ENCODE assay signal across 17 cellular contexts in the genomic region with DNA sequence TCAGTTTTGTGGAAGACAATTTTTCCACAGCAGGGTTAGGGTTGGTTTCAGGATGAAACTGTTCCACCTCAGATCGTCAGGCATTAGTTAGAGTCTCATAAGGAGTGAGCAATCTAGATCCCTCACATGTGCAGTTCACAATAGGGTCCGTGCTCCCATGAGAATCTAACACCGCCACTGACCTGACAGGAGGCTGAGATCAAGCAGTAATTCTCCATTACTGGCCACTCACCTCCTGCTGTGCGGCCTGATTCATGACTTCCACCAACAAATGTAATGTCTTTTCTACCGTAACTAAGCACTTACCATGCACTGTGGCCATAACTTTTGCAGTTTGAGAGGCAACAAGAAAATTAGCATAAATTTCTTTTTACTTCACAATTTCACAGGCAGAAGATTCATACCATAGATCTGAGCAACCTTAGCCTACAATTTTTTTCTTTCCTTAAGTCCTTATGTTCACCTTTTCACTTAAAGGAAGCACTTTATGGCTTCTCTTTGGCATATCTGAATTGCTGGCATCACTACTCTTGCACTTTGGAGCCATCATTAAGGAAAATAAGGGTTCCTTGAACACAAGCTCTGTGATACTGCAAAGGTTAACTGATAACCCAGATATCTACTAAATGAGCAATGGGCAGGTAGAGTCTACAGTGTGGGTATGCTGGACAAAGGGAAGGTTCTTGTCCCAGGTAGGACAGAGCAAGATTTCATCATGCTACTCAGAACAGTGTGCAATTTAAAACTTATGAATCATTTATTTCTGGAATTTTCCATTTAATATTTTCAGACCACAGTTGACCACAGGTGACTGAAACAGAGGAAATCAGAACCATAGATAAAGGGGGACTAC.
DNase-seq lines count a peak whose midpoint lies in the region; ATAC-seq, FAIRE-seq and TF ChIP-seq lines count a peak whose summit lies in the region.
"Had no signal": no experiment of that assay in that cellular context is flagged by ENCODE, and none has a peak within 500 bp of the region (broad histone marks: within the 10 kb centered on the region; RNA-seq: fewer than 3 reads in every experiment).

No MANE protein-coding gene starts in this region.

- SMC1A ChIA-PET in GM12878 (lab: Charles Lee; ENCODE audit: uncharacterized antibody, unreplicated experiment): no interaction called here

- H3K27me3 ChIP-seq in GM12878 (replicated peaks in 1 of 2; ENCODE audit: control insufficient read depth in 2 of 2, insufficient read depth in 2 of 2, low read length in 1 of 2) (no peaks in the 10 kb centered on the region), right lobe of liver (no peaks in the 10 kb centered on the region)
- H3K27me3 ChIP-seq: MG63 had no signal

- H2AFZ ChIP-seq in GM12878 (ENCODE audit: control insufficient read depth, low read depth, low read length): no peak overlapping the region

- H3K27me3 Mint-ChIP-seq in activated CD8-positive, alpha-beta memory T cell treated with anti-CD3 and anti-CD28 coated beads, Interleukin-2, amount 10 ng/mL, durations not matched to agents 7 days and 5 days: no peaks in the 10 kb centered on the region
- no peaks in the 10 kb centered on the region for H3K27me3 Mint-ChIP-seq in stimulated activated naive B cell treated with anti-CD40 and anti-IgM and Interleukin-4, amounts not matched to agents 10 μg/mL and 1 μg/mL and 100 μg/mL, for 72 hours
- H3K27me3 Mint-ChIP-seq in mesothelial cell of epicardium (ENCODE audit: low read depth): no peaks in the 10 kb centered on the region

- CTCF ChIA-PET in activated CD8-positive, alpha-beta memory T cell treated with anti-CD3 and anti-CD28 coated beads, Interleukin-2, amount 10 ng/mL, durations not matched to agents 7 days and 5 days (lab: Charles Lee): no interaction called here
- CTCF ChIA-PET in GM12878 (lab: Yijun Ruan, JAX): interaction anchor here (1.1 kb wide), 1 partner anchor 11 kb away, joined by 3 read pairs; no protein-coding TSS in a partner anchor

- TF ChIP-seq RAD21 in GM12878 (IDR thresholded peaks at IDR 0.05; ENCODE audit: insufficient read depth, low read depth, low read length): no peak

- H3K36me3 ChIP-seq in GM12878 (ENCODE audit: control insufficient read depth in 2 of 2, insufficient read depth in 2 of 2, low read length in 1 of 2): no peaks in the 10 kb centered on the region
- no peaks in the 10 kb centered on the region for H3K36me3 ChIP-seq in right lobe of liver
- H3K36me3 ChIP-seq: MG63 had no signal

- RAD21 ChIA-PET in GM12878 (lab: Charles Lee; ENCODE audit: unreplicated experiment): interaction anchor here (1.6 kb wide), 1 partner anchor 74 kb away, joined by 5 read pairs; no protein-coding TSS in a partner anchor

- DNase-seq in activated CD8-positive, alpha-beta memory T cell treated with anti-CD3 and anti-CD28 coated beads, Interleukin-2, amount 10 ng/mL, durations not matched to agents 7 days and 5 days: no peak
- DNase-seq in activated CD8-positive, alpha-beta memory T cell treated with anti-CD3 and anti-CD28 coated beads, Interleukin-2, amount 50 U/mL, for 48 hours: no peak
- no peak for DNase-seq in GM12878 (ENCODE audit: low read depth, low spot score)
- no peak for DNase-seq in stimulated activated naive B cell treated with anti-CD40 and anti-IgM and Interleukin-4, amounts not matched to agents 10 μg/mL and 1 μg/mL and 100 μg/mL, for 72 hours
- no peak for DNase-seq in mesothelial cell of epicardium (ENCODE audit: low spot score in 2 of 2, unreplicated experiment in 2 of 2)
- no peak for DNase-seq in right lobe of liver
- DNase-seq in stimulated activated CD4-positive, alpha-beta T cell treated with anti-CD3 and anti-CD28 coated beads, Interleukin-12 subunit alpha, Interleukin-12 subunit beta, amount 100 ng/mL, for 4 hours: no peak
- DNase-seq: activated CD4-positive, alpha-beta T cell treated with anti-CD3 and anti-CD28 coated beads for 48 hours; MG63; NCI-H2029 treated with DMSO at 0.1 percent for 48 hours; NCI-H69; posterior cingulate gyrus; T-helper 17 cell had no signal

- 77% methylated on average over 5 of the region's 5 CpGs for WGBS in GM12878 (ENCODE audit: insufficient coverage, insufficient replicate concordance, low lambda C conversion rate, missing lambda C conversion rate)
- 90% methylated on average over 4 of the region's 5 CpGs for WGBS in right lobe of liver (ENCODE audit: insufficient coverage, low coverage, low lambda C conversion rate, missing lambda C conversion rate)

- peaks cover 9% of the 10 kb centered on the region for H3K4me1 Mint-ChIP-seq in activated CD8-positive, alpha-beta memory T cell treated with anti-CD3 and anti-CD28 coated beads, Interleukin-2, amount 10 ng/mL, durations not matched to agents 7 days and 5 days
- H3K4me1 Mint-ChIP-seq in stimulated activated naive B cell treated with anti-CD40 and anti-IgM and Interleukin-4, amounts not matched to agents 10 μg/mL and 1 μg/mL and 100 μg/mL, for 72 hours: peaks cover 46 to 71% of the 10 kb centered on the region in 2 donors
- peaks cover 40% of the 10 kb centered on the region for H3K4me1 Mint-ChIP-seq in mesothelial cell of epicardium
- H3K4me1 Mint-ChIP-seq: T-helper 17 cell had no signal

- no peak overlapping the region for H3K27ac Mint-ChIP-seq in activated CD8-positive, alpha-beta memory T cell treated with anti-CD3 and anti-CD28 coated beads, Interleukin-2, amount 10 ng/mL, durations not matched to agents 7 days and 5 days
- H3K27ac Mint-ChIP-seq in stimulated activated naive B cell treated with anti-CD40 and anti-IgM and Interleukin-4, amounts not matched to agents 10 μg/mL and 1 μg/mL and 100 μg/mL, for 72 hours: peak overlapping the region; percentile 49
- H3K27ac Mint-ChIP-seq in mesothelial cell of epicardium: no peak overlapping the region
- H3K27ac Mint-ChIP-seq: T-helper 17 cell had no signal

- no peak for FAIRE-seq in GM12878 (lab: Jason Lieb, UNC)
- FAIRE-seq: A204.1, H1 had no signal

- no TSS peak for BruUV-seq in GM12878 (replicated peaks; lab: Mats Ljungman, UMichigan)

- POLR2A ChIA-PET in GM12878 (lab: Charles Lee): no interaction called here

- H3K27ac ChIP-seq in GM12878 (ENCODE audit: control insufficient read depth, insufficient read depth): no peak overlapping the region
- H3K27ac ChIP-seq in right lobe of liver: no peak overlapping the region
- H3K27ac ChIP-seq: RWPE1 had no signal

- in situ Hi-C loops in GM12878 (cut with MboI): no loop called here

- no peak for TF ChIP-seq CTCF in GM12878 (IDR thresholded peaks at IDR 0.05 in 2 of 3, conservative IDR thresholded peaks at IDR 0.05 in 1 of 3; ENCODE audit: control insufficient read depth in 2 of 3, extremely low read depth in 1 of 3, insufficient read depth in 1 of 3, low read depth in 3 of 3, low read length in 3 of 3)
- no peak for TF ChIP-seq CTCF in mesothelial cell of epicardium (IDR thresholded peaks at IDR 0.05; ENCODE audit: unreplicated experiment)
- TF ChIP-seq CTCF in right lobe of liver (IDR thresholded peaks at IDR 0.05): no peak

- H3K4me2 ChIP-seq in GM12878 (ENCODE audit: control insufficient read depth, insufficient read depth): peak overlapping the region; percentile 4; the same call in 1 of the 2 replicates

- H3K79me2 ChIP-seq in GM12878 (ENCODE audit: control insufficient read depth, insufficient read depth, low read length): no peaks in the 10 kb centered on the region

- TF ChIP-seq POLR2A in GM12878 (IDR thresholded peaks at IDR 0.05; ENCODE audit: low read depth, low read length) (no peak), right lobe of liver (IDR thresholded peaks at IDR 0.05) (no peak)

- H3K36me3 Mint-ChIP-seq in activated CD8-positive, alpha-beta memory T cell treated with anti-CD3 and anti-CD28 coated beads, Interleukin-2, amount 10 ng/mL, durations not matched to agents 7 days and 5 days: no peaks in the 10 kb centered on the region
- peaks cover 6 to 13% of the 10 kb centered on the region in 2 donors for H3K36me3 Mint-ChIP-seq in stimulated activated naive B cell treated with anti-CD40 and anti-IgM and Interleukin-4, amounts not matched to agents 10 μg/mL and 1 μg/mL and 100 μg/mL, for 72 hours
- H3K36me3 Mint-ChIP-seq in mesothelial cell of epicardium: peaks cover 2% of the 10 kb centered on the region

- H3K4me1 ChIP-seq in GM12878 (ENCODE audit: control insufficient read depth, insufficient read depth, low read length) (peaks cover 9% of the 10 kb centered on the region), right lobe of liver (peaks cover 0 to under 1% (median under 1%) of the 10 kb centered on the region in 4 donors)

- no peaks in the 10 kb centered on the region for H3K9me3 Mint-ChIP-seq in activated CD8-positive, alpha-beta memory T cell treated with anti-CD3 and anti-CD28 coated beads, Interleukin-2, amount 10 ng/mL, durations not matched to agents 7 days and 5 days (ENCODE audit: low read depth)
- H3K9me3 Mint-ChIP-seq in stimulated activated naive B cell treated with anti-CD40 and anti-IgM and Interleukin-4, amounts not matched to agents 10 μg/mL and 1 μg/mL and 100 μg/mL, for 72 hours: peaks cover 0 to 3% of the 10 kb centered on the region in 2 donors
- H3K9me3 Mint-ChIP-seq in mesothelial cell of epicardium: peaks cover 6% of the 10 kb centered on the region

- peak; percentile 30 for ATAC-seq in activated CD8-positive, alpha-beta memory T cell treated with anti-CD3 and anti-CD28 coated beads, Interleukin-2, amount 10 ng/mL, durations not matched to agents 7 days and 5 days
- ATAC-seq in HG03025 (IDR thresholded peaks at IDR 0.05; ENCODE audit: low FRiP score, unreplicated experiment) (peak; percentile 30), GM12878 (peak; percentile 63; the same call in 1 of the 3 replicates), right lobe of liver (no peak)
- ATAC-seq in stimulated activated naive B cell treated with anti-CD40 and anti-IgM and Interleukin-4, amounts not matched to agents 10 μg/mL and 1 μg/mL and 100 μg/mL, for 72 hours (replicated peaks): peak in 1 of 2 donors; percentile 58
- ATAC-seq: T-helper 17 cell had no signal

- no peak overlapping the region for H3K4me3 ChIP-seq in GM12878
- no peak overlapping the region for H3K4me3 ChIP-seq in right lobe of liver
- H3K4me3 ChIP-seq: MG63 had no signal

- H3K9ac ChIP-seq in GM12878 (ENCODE audit: control insufficient read depth, insufficient read depth, low read length): no peak overlapping the region

- no peak overlapping the region for H3K4me3 Mint-ChIP-seq in activated CD8-positive, alpha-beta memory T cell treated with anti-CD3 and anti-CD28 coated beads, Interleukin-2, amount 10 ng/mL, durations not matched to agents 7 days and 5 days
- H3K4me3 Mint-ChIP-seq in stimulated activated naive B cell treated with anti-CD40 and anti-IgM and Interleukin-4, amounts not matched to agents 10 μg/mL and 1 μg/mL and 100 μg/mL, for 72 hours: peak overlapping the region in 1 of 2 donors; percentile 41
- H3K4me3 Mint-ChIP-seq in mesothelial cell of epicardium: no peak overlapping the region
- H3K4me3 Mint-ChIP-seq: T-helper 17 cell had no signal

- TF ChIP-seq EP300 in GM12878 (IDR thresholded peaks at IDR 0.05; ENCODE audit: borderline replicate concordance in 1 of 2, control insufficient read depth in 1 of 2, low read depth in 2 of 2, low read length in 2 of 2): no peak

- H3K9me3 ChIP-seq in GM12878 (replicated peaks; ENCODE audit: control insufficient read depth, insufficient read depth, low read length) (no peaks in the 10 kb centered on the region; the same call in 1 of the 3 replicates), right lobe of liver (no peaks in the 10 kb centered on the region)
- H3K9me3 ChIP-seq: MG63 had no signal

- H4K20me1 ChIP-seq in GM12878 (ENCODE audit: control insufficient read depth, insufficient read depth): no peaks in the 10 kb centered on the region

- intact Hi-C loops in GM12878 (cut with micrococcal nuclease; ENCODE audit: unreplicated experiment): loop anchor here (2.0 to 5.0 kb wide), 2 partner anchors 62 to 86 kb away; a partner anchor contains a TSS
- intact Hi-C loops in right lobe of liver (cut with DNase I): no loop called here

Comparison
In these comparisons a context has a peak if more than half of its experiments do, and no peak if none do; other contexts are left out.
1. ATAC-seq: peak in activated CD8-positive, alpha-beta memory T cell treated with anti-CD3 and anti-CD28 coated beads, Interleukin-2, amount 10 ng/mL, durations not matched to agents 7 days and 5 days (single experiment), HG03025 (single experiment) and GM12878 (single experiment); none in right lobe of liver (0 of 4).